ENCODE assay signal across 8 cellular contexts in genomic region chr3:170356596-170357175, GRCh38. TPM values are rescaled to one million over a fixed set of nuclear protein-coding genes. Genes with fewer than 3 reads are reported as not detected.
DNase-seq lines count a peak whose midpoint lies in the region; ATAC-seq and TF ChIP-seq lines count a peak whose summit lies in the region.

No MANE protein-coding gene starts in this region.

- peaks cover 16% of the 10 kb centered on the region for H3K36me3 ChIP-seq in lower lobe of right lung

- DNase-seq in SIG-M5 treated with dmso at 0.1 percent for 504 hours (lab: John Stamatoyannopoulos, UW; ENCODE audit: unreplicated experiment), result peak; percentile 90
- DNase-seq in SIG-M5 (lab: John Stamatoyannopoulos, UW), result no peak
- peak; percentile 49 for DNase-seq in NCI-H1694 treated with DMSO at 0.1 percent for 48 hours (lab: John Stamatoyannopoulos, UW)
- peak; percentile 72 for DNase-seq in activated CD4-positive, CD25-positive, alpha-beta regulatory T cell treated with anti-CD3 and anti-CD28 coated beads, Interleukin-2, amount 50 U/mL, for 72 hours
- peak; percentile 39 to 83 for DNase-seq in dermis microvascular lymphatic vessel endothelial cell (ENCODE audit: low read depth in 2 of 2)
- DNase-seq in lower lobe of right lung, result peak; percentile 89
- peak in 2 of 3 experiments; percentile 8 to 21 for DNase-seq in stimulated activated CD4-positive, alpha-beta T cell treated with anti-CD3 and anti-CD28 coated beads, TNF-alpha, amount 100 ng/mL, for 4 hours (ENCODE audit: low read depth in 3 of 3)

- peak overlapping the region; percentile 98 for H3K4me3 ChIP-seq in lower lobe of right lung

- no peak for TF ChIP-seq CTCF in lower lobe of right lung (IDR thresholded peaks at IDR 0.05)

- ATAC-seq in HG02763 (IDR thresholded peaks at IDR 0.05; ENCODE audit: unreplicated experiment) (peak; percentile 44), lower lobe of right lung (peak; percentile 79 to 85)

- peak overlapping the region; percentile 100 for H3K27ac ChIP-seq in lower lobe of right lung

- H3K4me1 ChIP-seq in lower lobe of right lung, result peaks cover 51% of the 10 kb centered on the region

- intact Hi-C loops in lower lobe of right lung (cut with DNase I), result no loop called here

- H3K27me3 ChIP-seq in lower lobe of right lung (ENCODE audit: low read depth), result no peaks in the 10 kb centered on the region

- H3K9me3 ChIP-seq in lower lobe of right lung, result no peaks in the 10 kb centered on the region

RNA-seq across cellular contexts. Expression of gene SKIL, which starts 0.8 kb away (rescaled TPM):
- total RNA-seq in dermis microvascular lymphatic vessel endothelial cell (52.9 and 88.1 TPM in 2 replicates), lower lobe of right lung (86.7 TPM)
